In genomic region chr6:100464910-100465700, GRCh38 we compare ENCODE assay signal across 8 cellular contexts. TPM values are rescaled to one million over a fixed set of nuclear protein-coding genes. Genes with fewer than 3 reads are reported as not detected.
A peak's percentile ranks its signal among the peaks of the same experiment; 100 is the strongest.
DNase-seq lines count a peak whose midpoint lies in the region; ATAC-seq and TF ChIP-seq lines count a peak whose summit lies in the region.

SIM1 (minus strand) TSS chr6:100464921; CDS start chr6:100463468, 1,453 bp downstream.

- H3K36me3 ChIP-seq in IMR-90 (ENCODE audit: control insufficient read depth, insufficient read depth, low read length) (no peaks in the 10 kb centered on the region), iPS-18a (ENCODE audit: control insufficient read depth, low read depth, low read length) (no peaks in the 10 kb centered on the region)

- H2BK120ac ChIP-seq in IMR-90 (ENCODE audit: low read depth, low read length), result no peak within 1 kb of the TSS

- no peak within 1 kb of the TSS for H2BK5ac ChIP-seq in IMR-90 (ENCODE audit: low read depth, low read length, poor library complexity, severe bottlenecking)

- no TSS peak for BruUV-seq in IMR-90 (replicated peaks; lab: Mats Ljungman, UMichigan)

- H3K9ac ChIP-seq in IMR-90 (ENCODE audit: low read depth, low read length) (no peak within 1 kb of the TSS), iPS-18a (ENCODE audit: low read length) (no peak within 1 kb of the TSS)

- H3K9me3 Mint-ChIP-seq in activated naive CD8-positive, alpha-beta T cell treated with anti-CD3 and anti-CD28 coated beads, Interleukin-2, amount 50 U/mL, for 24 hours, result peaks cover 23% of the 10 kb centered on the region
- peaks cover 0 to 9% of the 10 kb centered on the region in 2 donors for H3K9me3 Mint-ChIP-seq in stimulated activated naive B cell treated with anti-CD40 and anti-IgM and Interleukin-4, amounts not matched to agents 10 μg/mL and 1 μg/mL and 100 μg/mL, for 72 hours

- peak; percentile 78 for ATAC-seq in GM19023 (IDR thresholded peaks at IDR 0.05; ENCODE audit: unreplicated experiment)
- peak; percentile 92 for ATAC-seq in IMR-90 (ENCODE audit: low read depth)
- peak; percentile 66 for ATAC-seq in activated naive CD8-positive, alpha-beta T cell treated with anti-CD3 and anti-CD28 coated beads, Interleukin-2, amount 50 U/mL, for 24 hours
- peak; percentile 42 to 51 for ATAC-seq in stimulated activated naive B cell treated with anti-CD40 and anti-IgM and Interleukin-4, amounts not matched to agents 10 μg/mL and 1 μg/mL and 100 μg/mL, for 72 hours (replicated peaks)

- no peak for TF ChIP-seq CTCF in IMR-90 (conservative IDR thresholded peaks at IDR 0.05; ENCODE audit: low read depth, low read length)

- H3K27me3 ChIP-seq in IMR-90 (ENCODE audit: control insufficient read depth, insufficient read depth, low read length), result peaks cover 95% of the 10 kb centered on the region
- H3K27me3 ChIP-seq in iPS-18a (ENCODE audit: control insufficient read depth, insufficient read depth, low read length), result peaks cover 100% of the 10 kb centered on the region

- H3K14ac ChIP-seq in IMR-90 (replicated peaks; ENCODE audit: low read depth, low read length), result no peak within 1 kb of the TSS

- H3K56ac ChIP-seq in IMR-90 (ENCODE audit: extremely low read depth, insufficient read depth, low read length), result no peak within 1 kb of the TSS

- POLR2A ChIA-PET in IMR-90 (lab: Charles Lee; ENCODE audit: unreplicated experiment), result no interaction called here

- no peaks in the 10 kb centered on the region for H3K79me1 ChIP-seq in IMR-90 (ENCODE audit: low read depth in 1 of 2, low read length in 2 of 2)

- no peak within 1 kb of the TSS for H2BK15ac ChIP-seq in IMR-90 (ENCODE audit: low read depth, low read length)

- CTCF ChIA-PET in IMR-90 (lab: Yijun Ruan, JAX), result interaction anchor here (1.4 kb wide), 1 partner anchor 348 kb away, joined by 6 read pairs; no protein-coding TSS in a partner anchor

- DNase-seq in AG20443 (ENCODE audit: low spot score), result peak; percentile 98
- peak; percentile 59 for DNase-seq in IMR-90
- DNase-seq in activated naive CD8-positive, alpha-beta T cell treated with anti-CD3 and anti-CD28 coated beads, Interleukin-2, amount 50 U/mL, for 24 hours, result no peak
- no peak for DNase-seq in stimulated activated naive B cell treated with anti-CD40 and anti-IgM and Interleukin-4, amounts not matched to agents 10 μg/mL and 1 μg/mL and 100 μg/mL, for 72 hours
- no peak for DNase-seq in activated gamma-delta T cell treated with Interleukin-2 at 50 U/mL for 16 hours
- no peak for DNase-seq in NCI-H510A (lab: John Stamatoyannopoulos, UW)

- H2AFZ ChIP-seq in IMR-90 (replicated peaks; ENCODE audit: low read length, poor library complexity), result peak within 1 kb of the TSS; percentile 80

- peak within 1 kb of the TSS; percentile 41 for H3K4me3 ChIP-seq in IMR-90 (ENCODE audit: insufficient read depth, low read depth, low read length)
- peak within 1 kb of the TSS; percentile 48 for H3K4me3 ChIP-seq in iPS-18a (ENCODE audit: low read length)

- no peak within 1 kb of the TSS for H3K4ac ChIP-seq in IMR-90 (ENCODE audit: low read depth, low read length)

- H4K5ac ChIP-seq in IMR-90 (ENCODE audit: low read depth, low read length), result no peak within 1 kb of the TSS

- H3K9me3 ChIP-seq in IMR-90 (ENCODE audit: control insufficient read depth, insufficient read depth, low read length) (peaks cover 46% of the 10 kb centered on the region), iPS-18a (ENCODE audit: control insufficient read depth, low read depth, low read length) (no peaks in the 10 kb centered on the region)

- H4K20me1 ChIP-seq in IMR-90 (ENCODE audit: insufficient read depth, low read length), result peaks cover 14% of the 10 kb centered on the region; the same call in 1 of the 2 replicates

- peak within 1 kb of the TSS; percentile 72 for H3K4me2 ChIP-seq in IMR-90 (ENCODE audit: low read depth, low read length)

- H3K23ac ChIP-seq in IMR-90 (ENCODE audit: low read depth, low read length), result peak within 1 kb of the TSS; percentile 75

- no peak within 1 kb of the TSS for H2AK5ac ChIP-seq in IMR-90 (ENCODE audit: low read depth, low read length)

- H3K27ac Mint-ChIP-seq in activated naive CD8-positive, alpha-beta T cell treated with anti-CD3 and anti-CD28 coated beads, Interleukin-2, amount 50 U/mL, for 24 hours, result no peak within 1 kb of the TSS
- peak within 1 kb of the TSS; percentile 83 for H3K27ac Mint-ChIP-seq in stimulated activated naive B cell treated with anti-CD40 and anti-IgM and Interleukin-4, amounts not matched to agents 10 μg/mL and 1 μg/mL and 100 μg/mL, for 72 hours

- H3K27ac ChIP-seq in IMR-90 (ENCODE audit: insufficient read depth, low read length), result no peak within 1 kb of the TSS
- no peak within 1 kb of the TSS for H3K27ac ChIP-seq in iPS-18a (ENCODE audit: low read length)

- 2% methylated on average over 21 of the region's 65 CpGs; no CpG with 5 or more reads in 1 of the 2 experiments for WGBS in IMR-90 (ENCODE audit: extremely low coverage in 2 of 2, insufficient read length in 1 of 2), 2 experiments

- H2AK9ac ChIP-seq in IMR-90 (replicated peaks; ENCODE audit: low read depth, low read length, poor library complexity), result peak within 1 kb of the TSS; percentile 9

- H2BK20ac ChIP-seq in IMR-90 (ENCODE audit: low read depth, low read length), result no peak within 1 kb of the TSS

- H3K4me1 ChIP-seq in IMR-90 (ENCODE audit: control insufficient read depth, insufficient read depth, low read length) (peaks cover 5% of the 10 kb centered on the region; the same call in 1 of the 2 replicates), iPS-18a (ENCODE audit: control insufficient read depth, low read depth, low read length) (peaks cover 26% of the 10 kb centered on the region)

- no peaks in the 10 kb centered on the region for H3K9me1 ChIP-seq in IMR-90 (ENCODE audit: insufficient read depth, low read length)

- no peak within 1 kb of the TSS for H4K8ac ChIP-seq in IMR-90 (ENCODE audit: low read depth in 2 of 2, low read length in 2 of 2)

- H3K4me3 Mint-ChIP-seq in activated naive CD8-positive, alpha-beta T cell treated with anti-CD3 and anti-CD28 coated beads, Interleukin-2, amount 50 U/mL, for 24 hours, result peak within 1 kb of the TSS; percentile 48
- peak within 1 kb of the TSS; percentile 56 to 74 for H3K4me3 Mint-ChIP-seq in stimulated activated naive B cell treated with anti-CD40 and anti-IgM and Interleukin-4, amounts not matched to agents 10 μg/mL and 1 μg/mL and 100 μg/mL, for 72 hours

- H3K36me3 Mint-ChIP-seq in activated naive CD8-positive, alpha-beta T cell treated with anti-CD3 and anti-CD28 coated beads, Interleukin-2, amount 50 U/mL, for 24 hours (ENCODE audit: low read depth), result peaks cover 17% of the 10 kb centered on the region
- peaks cover 2 to 11% of the 10 kb centered on the region in 2 donors for H3K36me3 Mint-ChIP-seq in stimulated activated naive B cell treated with anti-CD40 and anti-IgM and Interleukin-4, amounts not matched to agents 10 μg/mL and 1 μg/mL and 100 μg/mL, for 72 hours

- H3K27me3 Mint-ChIP-seq in activated naive CD8-positive, alpha-beta T cell treated with anti-CD3 and anti-CD28 coated beads, Interleukin-2, amount 50 U/mL, for 24 hours, result peaks cover 87% of the 10 kb centered on the region
- peaks cover 74 to 95% of the 10 kb centered on the region in 2 donors for H3K27me3 Mint-ChIP-seq in stimulated activated naive B cell treated with anti-CD40 and anti-IgM and Interleukin-4, amounts not matched to agents 10 μg/mL and 1 μg/mL and 100 μg/mL, for 72 hours

- TF ChIP-seq POLR2A in IMR-90 (IDR thresholded peaks at IDR 0.05; ENCODE audit: low read depth, low read length), result no peak

- intact Hi-C loops in IMR-90 (cut with micrococcal nuclease), result no loop called here

- TF ChIP-seq RAD21 in IMR-90 (IDR thresholded peaks at IDR 0.05; ENCODE audit: low read length), result no peak

- in situ Hi-C loops in IMR-90 (cut with MboI; ENCODE audit: low sequenced_read_pairs), result loop anchor here (25.0 kb wide), 1 partner anchor 878 kb away; no protein-coding TSS in a partner anchor

- dilution Hi-C loops in IMR-90 (cut with HindIII; ENCODE audit: low sequenced_read_pairs, unreplicated experiment), result loop anchor here (25.0 kb wide), 1 partner anchor 353 kb away; no protein-coding TSS in a partner anchor

- peaks cover 20% of the 10 kb centered on the region for H3K4me1 Mint-ChIP-seq in activated naive CD8-positive, alpha-beta T cell treated with anti-CD3 and anti-CD28 coated beads, Interleukin-2, amount 50 U/mL, for 24 hours
- H3K4me1 Mint-ChIP-seq in stimulated activated naive B cell treated with anti-CD40 and anti-IgM and Interleukin-4, amounts not matched to agents 10 μg/mL and 1 μg/mL and 100 μg/mL, for 72 hours, result peaks cover 3 to 25% of the 10 kb centered on the region in 2 donors

- no peak within 1 kb of the TSS for H3K18ac ChIP-seq in IMR-90 (ENCODE audit: low read depth, low read length)

- no peak within 1 kb of the TSS for H4K91ac ChIP-seq in IMR-90 (ENCODE audit: insufficient read depth, low read depth, low read length)

TF ChIP-seq in IMR-90, 13 proteins besides CTCF, POLR2A, EP300 and RAD21:
- no peak for TF ChIP-seq NFE2L2 (IDR thresholded peaks at IDR 0.05; ENCODE audit: low read depth, low read length)
- TF ChIP-seq RCOR1 (IDR thresholded peaks at IDR 0.05; ENCODE audit: insufficient replicate concordance, low read length), result no peak
- TF ChIP-seq FOS (IDR thresholded peaks at IDR 0.05; ENCODE audit: low read depth, low read length), result peak; percentile 53; the same call in 1 of the 2 replicates
- no peak for TF ChIP-seq USF2 (IDR thresholded peaks at IDR 0.05; ENCODE audit: low read depth, low read length)
- TF ChIP-seq SMC3 (IDR thresholded peaks at IDR 0.05; ENCODE audit: low read depth, low read length), result no peak

RNA-seq across cellular contexts. Expression of gene SIM1, which starts in this region (rescaled TPM):
- total RNA-seq in IMR-90 (2012; rRNA removed), result not detected in 2 replicates
- polyA plus RNA-seq in IMR-90 (2012; rRNA removed), result not detected in 2 replicates
- not detected in 2 replicates for polyA plus RNA-seq in IMR-90 (2012; cell fraction: cytosol; rRNA removed)
- polyA plus RNA-seq in IMR-90 (2012; cell fraction: nucleus; rRNA removed; ENCODE audit: low replicate concordance), result not detected in 2 replicates

Comparison
In these comparisons a context has a peak if more than half of its experiments do, and no peak if none do; other contexts are left out.
1. Peak in DNase-seq, ATAC-seq, H3K4me3 ChIP-seq and H3K4me2 ChIP-seq in IMR-90; RNA of the gene not detected or under 1 TPM.